ENCODE assay signal across 17 cellular contexts in the genomic region with DNA sequence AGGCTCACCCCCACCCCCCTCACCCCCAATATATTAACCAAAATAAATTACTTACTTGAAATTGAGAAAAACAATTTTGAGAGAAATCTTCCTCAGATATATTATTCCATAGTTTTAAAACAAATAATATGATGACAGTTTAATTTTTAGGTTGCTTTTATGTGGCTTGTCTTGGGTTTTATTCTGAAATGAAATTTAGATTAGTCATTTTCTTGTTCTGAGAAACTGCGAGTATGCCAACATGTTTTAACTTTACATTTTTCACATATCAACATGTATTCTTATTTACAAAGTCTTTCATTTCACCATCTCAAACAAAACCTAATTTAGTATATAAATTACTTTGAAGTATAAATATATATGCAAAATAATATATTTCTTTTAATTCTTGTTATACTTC. TPM values are rescaled to one million over a fixed set of nuclear protein-coding genes. Genes with fewer than 3 reads are reported as not detected.
DNase-seq lines count a peak whose midpoint lies in the region; ATAC-seq, FAIRE-seq and TF ChIP-seq lines count a peak whose summit lies in the region.
"Had no signal": no experiment of that assay in that cellular context is flagged by ENCODE, and none has a peak within 500 bp of the region (broad histone marks: within the 10 kb centered on the region; RNA-seq: fewer than 3 reads in every experiment).

No MANE protein-coding gene starts in this region.

- H3K4me3 Mint-ChIP-seq in activated CD4-positive, alpha-beta T cell treated with anti-CD3 and anti-CD28 coated beads for 36 hours: no peak overlapping the region
- H3K4me3 Mint-ChIP-seq in activated naive CD8-positive, alpha-beta T cell treated with anti-CD3 and anti-CD28 coated beads, Interleukin-2, amount 50 U/mL, for 24 hours: no peak overlapping the region
- H3K4me3 Mint-ChIP-seq in stimulated activated effector memory CD8-positive, alpha-beta T cell treated with anti-CD3 and anti-CD28 coated beads, Interleukin-12 subunit alpha, Interleukin-12 subunit beta, amount 100 ng/mL, for 72 hours: peak overlapping the region; percentile 53
- H3K4me3 Mint-ChIP-seq: B cell; CD4-positive, alpha-beta T cell; GM23338 had no signal

- H3K4me1 Mint-ChIP-seq in activated CD4-positive, alpha-beta T cell treated with anti-CD3 and anti-CD28 coated beads for 36 hours: peaks cover 41% of the 10 kb centered on the region
- H3K4me1 Mint-ChIP-seq in activated naive CD8-positive, alpha-beta T cell treated with anti-CD3 and anti-CD28 coated beads, Interleukin-2, amount 50 U/mL, for 24 hours: peaks cover 51% of the 10 kb centered on the region
- peaks cover 39% of the 10 kb centered on the region for H3K4me1 Mint-ChIP-seq in stimulated activated effector memory CD8-positive, alpha-beta T cell treated with anti-CD3 and anti-CD28 coated beads, Interleukin-12 subunit alpha, Interleukin-12 subunit beta, amount 100 ng/mL, for 72 hours

- H3K9me3 ChIP-seq in ascending aorta: no peaks in the 10 kb centered on the region

- no peak overlapping the region for H3K27ac Mint-ChIP-seq in activated CD4-positive, alpha-beta T cell treated with anti-CD3 and anti-CD28 coated beads for 36 hours
- peak overlapping the region; percentile 79 for H3K27ac Mint-ChIP-seq in activated naive CD8-positive, alpha-beta T cell treated with anti-CD3 and anti-CD28 coated beads, Interleukin-2, amount 50 U/mL, for 24 hours
- peak overlapping the region; percentile 87 for H3K27ac Mint-ChIP-seq in stimulated activated effector memory CD8-positive, alpha-beta T cell treated with anti-CD3 and anti-CD28 coated beads, Interleukin-12 subunit alpha, Interleukin-12 subunit beta, amount 100 ng/mL, for 72 hours
- H3K27ac Mint-ChIP-seq: B cell; CD4-positive, alpha-beta T cell; GM23338 had no signal

- no peak overlapping the region for H3K4me3 ChIP-seq in ascending aorta
- H3K4me3 ChIP-seq: GM23338 had no signal

- ATAC-seq in activated CD4-positive, alpha-beta T cell treated with anti-CD3 and anti-CD28 coated beads for 36 hours: peak; percentile 49
- no peak for ATAC-seq in activated naive CD8-positive, alpha-beta T cell treated with anti-CD3 and anti-CD28 coated beads, Interleukin-2, amount 50 U/mL, for 24 hours
- ATAC-seq in stimulated activated effector memory CD8-positive, alpha-beta T cell treated with anti-CD3 and anti-CD28 coated beads, Interleukin-12 subunit alpha, Interleukin-12 subunit beta, amount 100 ng/mL, for 72 hours: no peak
- ATAC-seq in GM21737 (IDR thresholded peaks at IDR 0.05; ENCODE audit: unreplicated experiment): no peak
- ATAC-seq: GM23338 had no signal

- H3K9me3 Mint-ChIP-seq in activated CD4-positive, alpha-beta T cell treated with anti-CD3 and anti-CD28 coated beads for 36 hours (ENCODE audit: low read depth): no peaks in the 10 kb centered on the region
- H3K9me3 Mint-ChIP-seq in activated naive CD8-positive, alpha-beta T cell treated with anti-CD3 and anti-CD28 coated beads, Interleukin-2, amount 50 U/mL, for 24 hours: no peaks in the 10 kb centered on the region
- no peaks in the 10 kb centered on the region for H3K9me3 Mint-ChIP-seq in stimulated activated effector memory CD8-positive, alpha-beta T cell treated with anti-CD3 and anti-CD28 coated beads, Interleukin-12 subunit alpha, Interleukin-12 subunit beta, amount 100 ng/mL, for 72 hours
- H3K9me3 Mint-ChIP-seq: CD4-positive, alpha-beta T cell; GM23338 had no signal

- intact Hi-C loops in activated CD4-positive, alpha-beta T cell treated with anti-CD3 and anti-CD28 coated beads for 36 hours (cut with DNase I, micrococcal nuclease): loop anchor here in 1 of 2 experiments (1.0 kb wide), 1 partner anchor 11 kb away; a partner anchor contains a TSS
- intact Hi-C loops in ascending aorta (cut with DNase I): no loop called here

- POLR2A ChIA-PET in activated CD4-positive, alpha-beta T cell treated with anti-CD3 and anti-CD28 coated beads for 36 hours (lab: Charles Lee): no interaction called here

- no peak for TF ChIP-seq CTCF in ascending aorta (IDR thresholded peaks at IDR 0.05)

- H3K27me3 ChIP-seq in ascending aorta: no peaks in the 10 kb centered on the region

- FAIRE-seq in G401.6 (lab: Jason Lieb, UNC): peak; percentile 39
- FAIRE-seq: GM12891 had no signal

- no peak for DNase-seq in activated CD4-positive, alpha-beta T cell treated with anti-CD3 and anti-CD28 coated beads for 36 hours
- no peak for DNase-seq in activated CD4-positive, alpha-beta T cell treated with anti-CD3 and anti-CD28 coated beads, Interleukin-2, amount 50 U/mL, for 48 hours
- no peak for DNase-seq in activated naive CD8-positive, alpha-beta T cell treated with anti-CD3 and anti-CD28 coated beads, Interleukin-2, amount 50 U/mL, for 24 hours
- no peak for DNase-seq in stimulated activated effector memory CD8-positive, alpha-beta T cell treated with anti-CD3 and anti-CD28 coated beads, Interleukin-12 subunit alpha, Interleukin-12 subunit beta, amount 100 ng/mL, for 72 hours (ENCODE audit: low spot score in 2 of 2)
- DNase-seq in ascending aorta (ENCODE audit: low spot score in 2 of 2): no peak
- DNase-seq: 8988T; ACHN; C1 segment of cervical spinal cord; Calu3; CD4-positive, alpha-beta T cell; DMS 273 treated with DMSO at 0.1 percent for 48 hours; H7 had no signal

- peaks cover 0 to 5% of the 10 kb centered on the region in 2 donors for H3K36me3 ChIP-seq in ascending aorta

- no peaks in the 10 kb centered on the region for H3K27me3 Mint-ChIP-seq in activated CD4-positive, alpha-beta T cell treated with anti-CD3 and anti-CD28 coated beads for 36 hours
- no peaks in the 10 kb centered on the region for H3K27me3 Mint-ChIP-seq in activated naive CD8-positive, alpha-beta T cell treated with anti-CD3 and anti-CD28 coated beads, Interleukin-2, amount 50 U/mL, for 24 hours
- H3K27me3 Mint-ChIP-seq: B cell; CD4-positive, alpha-beta T cell had no signal

- H3K36me3 Mint-ChIP-seq in activated CD4-positive, alpha-beta T cell treated with anti-CD3 and anti-CD28 coated beads for 36 hours (ENCODE audit: low read depth): peaks cover 5% of the 10 kb centered on the region
- peaks cover 4% of the 10 kb centered on the region for H3K36me3 Mint-ChIP-seq in activated naive CD8-positive, alpha-beta T cell treated with anti-CD3 and anti-CD28 coated beads, Interleukin-2, amount 50 U/mL, for 24 hours (ENCODE audit: low read depth)
- peaks cover 18% of the 10 kb centered on the region for H3K36me3 Mint-ChIP-seq in stimulated activated effector memory CD8-positive, alpha-beta T cell treated with anti-CD3 and anti-CD28 coated beads, Interleukin-12 subunit alpha, Interleukin-12 subunit beta, amount 100 ng/mL, for 72 hours

- no peak overlapping the region for H3K27ac ChIP-seq in ascending aorta

- CTCF ChIA-PET in activated CD4-positive, alpha-beta T cell treated with anti-CD3 and anti-CD28 coated beads for 36 hours (lab: Charles Lee): no interaction called here

- no peaks in the 10 kb centered on the region for H3K4me1 ChIP-seq in ascending aorta

RNA-seq across cellular contexts. Expression of a gene that starts 11.1 kb away (rescaled TPM):
- 10 to 100 TPM; 16.5 to 20.9 TPM for total RNA-seq in activated CD4-positive, alpha-beta T cell treated with anti-CD3 and anti-CD28 coated beads for 36 hours
- total RNA-seq in ascending aorta: 91.5 TPM
